In the genomic region with DNA sequence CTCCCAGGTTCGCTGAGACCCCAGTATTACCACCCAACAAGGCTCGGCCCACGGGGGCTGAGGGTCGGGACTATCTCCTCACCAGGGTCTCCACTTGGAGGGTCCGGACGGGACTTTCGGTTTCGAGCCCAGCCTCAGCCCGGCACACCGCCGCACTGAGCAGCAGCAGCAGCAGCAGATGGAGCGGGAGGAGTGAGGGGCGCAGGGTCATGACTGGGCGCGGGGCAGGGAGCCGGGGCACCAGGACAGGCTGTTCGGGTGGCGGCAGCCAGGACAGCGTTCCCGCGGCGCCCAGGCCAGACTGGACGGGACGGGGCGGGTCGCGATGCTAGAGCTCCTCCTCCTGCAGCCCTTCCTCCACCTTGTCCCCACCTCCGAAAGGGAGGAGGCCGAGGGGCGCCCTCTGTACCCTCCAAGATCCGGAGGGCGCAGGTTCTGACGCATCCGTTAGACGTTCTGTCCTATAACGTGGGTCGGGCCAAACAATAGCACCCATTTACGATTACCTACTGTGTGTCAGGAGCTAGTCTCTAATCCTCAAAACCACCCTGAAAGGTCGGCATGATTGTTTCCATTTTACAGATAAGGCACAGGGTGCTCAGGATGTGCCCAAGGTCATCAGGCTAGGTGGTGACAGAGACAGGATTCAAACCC, we compare ENCODE assay signal across 8 cellular contexts. TPM values are rescaled to one million over a fixed set of nuclear protein-coding genes. Genes with fewer than 3 reads are reported as not detected.
DNase-seq lines count a peak whose midpoint lies in the region; ATAC-seq lines count a peak whose summit lies in the region.

Gene FKBP11 (minus strand): TSS at position 275 of the 654 bp plus-strand sequence. CDS start 64 bp downstream, at position 211.

- no peaks in the 10 kb centered on the region for H3K9me3 Mint-ChIP-seq in CD4-positive, CD25-positive, alpha-beta regulatory T cell
- no peaks in the 10 kb centered on the region for H3K9me3 Mint-ChIP-seq in IgD-negative memory B cell
- no peaks in the 10 kb centered on the region for H3K9me3 Mint-ChIP-seq in activated CD8-positive, alpha-beta T cell treated with anti-CD3 and anti-CD28 coated beads, Interleukin-2, amount 10 ng/mL, durations not matched to agents 7 days and 5 days (ENCODE audit: insufficient read depth)

- peak; percentile 82 for ATAC-seq in CD4-positive, CD25-positive, alpha-beta regulatory T cell (ENCODE audit: low read depth in 2 of 2)
- ATAC-seq in GM21381 (IDR thresholded peaks at IDR 0.05; ENCODE audit: unreplicated experiment): peak; percentile 77
- peak; percentile 90 for ATAC-seq in activated CD8-positive, alpha-beta T cell treated with anti-CD3 and anti-CD28 coated beads, Interleukin-2, amount 10 ng/mL, durations not matched to agents 7 days and 5 days

- peak within 1 kb of the TSS; percentile 85 for H3K27ac ChIP-seq in CD4-positive, CD25-positive, alpha-beta regulatory T cell (ENCODE audit: insufficient read depth, low read length, poor library complexity, severe bottlenecking)

- peaks cover 21% of the 10 kb centered on the region for H3K4me1 ChIP-seq in CD4-positive, CD25-positive, alpha-beta regulatory T cell (ENCODE audit: control insufficient read depth, insufficient read depth, low read length, poor library complexity, severe bottlenecking)
- H3K4me1 ChIP-seq in endocrine pancreas (ENCODE audit: control insufficient read depth, insufficient read depth, low read length) (no peaks in the 10 kb centered on the region), mononuclear cell (ENCODE audit: insufficient read depth, low read length) (peaks cover 17% of the 10 kb centered on the region)

- peak; percentile 66 to 81 (median 74) for DNase-seq in CD4-positive, CD25-positive, alpha-beta regulatory T cell
- peak; percentile 82 for DNase-seq in activated CD8-positive, alpha-beta T cell treated with anti-CD3 and anti-CD28 coated beads, Interleukin-2, amount 10 ng/mL, durations not matched to agents 7 days and 5 days
- DNase-seq in stimulated activated CD8-positive, alpha-beta memory T cell treated with anti-CD3 and anti-CD28 coated beads, Interleukin-4, amount 100 ng/mL, for 4 hours (ENCODE audit: low read depth in 2 of 2, low spot score in 1 of 2): peak; percentile 56 to 71
- no peak for DNase-seq in cortex of kidney (lab: John Stamatoyannopoulos, UW)

- H3K9me3 ChIP-seq in CD4-positive, CD25-positive, alpha-beta regulatory T cell (ENCODE audit: control insufficient read depth in 2 of 2, low read length in 2 of 2): no peaks in the 10 kb centered on the region
- H3K9me3 ChIP-seq in endocrine pancreas (ENCODE audit: control insufficient read depth, low read length): no peaks in the 10 kb centered on the region
- no peaks in the 10 kb centered on the region for H3K9me3 ChIP-seq in mononuclear cell (ENCODE audit: low read depth, low read length)

- CTCF ChIA-PET in activated CD8-positive, alpha-beta T cell treated with anti-CD3 and anti-CD28 coated beads, Interleukin-2, amount 10 ng/mL, durations not matched to agents 7 days and 5 days (lab: Charles Lee): interaction anchor here (0.8 to 8.5 kb wide), 19 partner anchors 10 to 110 kb away, joined by 3 to 77 read pairs (median 6); partner anchors contain the start of genes ARF3, DDX23 and WNT1

- H3K36me3 Mint-ChIP-seq in CD4-positive, CD25-positive, alpha-beta regulatory T cell: peaks cover 25% of the 10 kb centered on the region
- peaks cover 3% of the 10 kb centered on the region for H3K36me3 Mint-ChIP-seq in IgD-negative memory B cell
- peaks cover 38% of the 10 kb centered on the region for H3K36me3 Mint-ChIP-seq in activated CD8-positive, alpha-beta T cell treated with anti-CD3 and anti-CD28 coated beads, Interleukin-2, amount 10 ng/mL, durations not matched to agents 7 days and 5 days (ENCODE audit: low read depth)

- H3K27me3 ChIP-seq in CD4-positive, CD25-positive, alpha-beta regulatory T cell (ENCODE audit: control insufficient read depth, insufficient read depth, low read length): no peaks in the 10 kb centered on the region
- no peaks in the 10 kb centered on the region for H3K27me3 ChIP-seq in endocrine pancreas (ENCODE audit: control insufficient read depth, insufficient read depth, low read length)
- no peaks in the 10 kb centered on the region for H3K27me3 ChIP-seq in mononuclear cell (ENCODE audit: insufficient read depth, low read length)

- H3K4me3 Mint-ChIP-seq in CD4-positive, CD25-positive, alpha-beta regulatory T cell: peak within 1 kb of the TSS; percentile 96 to 99 (median 98)
- H3K4me3 Mint-ChIP-seq in IgD-negative memory B cell: peak within 1 kb of the TSS; percentile 96 to 99 (median 98)
- peak within 1 kb of the TSS; percentile 93 for H3K4me3 Mint-ChIP-seq in activated CD8-positive, alpha-beta T cell treated with anti-CD3 and anti-CD28 coated beads, Interleukin-2, amount 10 ng/mL, durations not matched to agents 7 days and 5 days

- POLR2A ChIA-PET in activated CD8-positive, alpha-beta T cell treated with anti-CD3 and anti-CD28 coated beads, Interleukin-2, amount 10 ng/mL, durations not matched to agents 7 days and 5 days (lab: Charles Lee): interaction anchor here (0.5 to 1.6 kb wide), 12 partner anchors 9 to 93 kb away, joined by 3 to 12 read pairs (median 4); partner anchors contain the start of genes DDX23, RND1 and WNT1

- H3K4me3 ChIP-seq in CD4-positive, CD25-positive, alpha-beta regulatory T cell (ENCODE audit: low read depth, low read length): peak within 1 kb of the TSS; percentile 84
- H3K4me3 ChIP-seq in endocrine pancreas (ENCODE audit: control insufficient read depth, insufficient read depth, low read length) (no peak within 1 kb of the TSS), mononuclear cell (ENCODE audit: low read length) (peak within 1 kb of the TSS; percentile 94)

- H3K27ac Mint-ChIP-seq in CD4-positive, CD25-positive, alpha-beta regulatory T cell: peak within 1 kb of the TSS; percentile 86 to 98 (median 96)
- peak within 1 kb of the TSS; percentile 96 to 98 (median 97) for H3K27ac Mint-ChIP-seq in IgD-negative memory B cell
- H3K27ac Mint-ChIP-seq in activated CD8-positive, alpha-beta T cell treated with anti-CD3 and anti-CD28 coated beads, Interleukin-2, amount 10 ng/mL, durations not matched to agents 7 days and 5 days: peak within 1 kb of the TSS; percentile 95

- peaks cover 0 to 59% (median 33%) of the 10 kb centered on the region in 4 donors for H3K4me1 Mint-ChIP-seq in CD4-positive, CD25-positive, alpha-beta regulatory T cell
- H3K4me1 Mint-ChIP-seq in IgD-negative memory B cell: peaks cover 9 to 25% (median 14%) of the 10 kb centered on the region in 3 donors
- peaks cover 21% of the 10 kb centered on the region for H3K4me1 Mint-ChIP-seq in activated CD8-positive, alpha-beta T cell treated with anti-CD3 and anti-CD28 coated beads, Interleukin-2, amount 10 ng/mL, durations not matched to agents 7 days and 5 days (ENCODE audit: low read depth)

- H3K9ac ChIP-seq in endocrine pancreas (ENCODE audit: control insufficient read depth, insufficient read depth, low read length): peak within 1 kb of the TSS; percentile 91

- no peaks in the 10 kb centered on the region for H3K27me3 Mint-ChIP-seq in CD4-positive, CD25-positive, alpha-beta regulatory T cell
- no peaks in the 10 kb centered on the region for H3K27me3 Mint-ChIP-seq in IgD-negative memory B cell
- H3K27me3 Mint-ChIP-seq in activated CD8-positive, alpha-beta T cell treated with anti-CD3 and anti-CD28 coated beads, Interleukin-2, amount 10 ng/mL, durations not matched to agents 7 days and 5 days (ENCODE audit: low read depth): no peaks in the 10 kb centered on the region

- H3K36me3 ChIP-seq in CD4-positive, CD25-positive, alpha-beta regulatory T cell (ENCODE audit: control insufficient read depth, insufficient read depth, low read length): peaks cover 20% of the 10 kb centered on the region
- H3K36me3 ChIP-seq in endocrine pancreas (ENCODE audit: control insufficient read depth, insufficient read depth, low read length): no peaks in the 10 kb centered on the region

RNA-seq across cellular contexts. Expression of gene FKBP11, which starts in this region (rescaled TPM):
- 55.6 TPM for total RNA-seq in CD4-positive, CD25-positive, alpha-beta regulatory T cell
- polyA plus RNA-seq in CD4-positive, CD25-positive, alpha-beta regulatory T cell: 10 to 100 TPM; 56.5 to 79.7 (median 77.0) TPM
- polyA plus RNA-seq in IgD-negative memory B cell: 88.9 TPM
- 10 to 100 TPM; 48.7 to 52.6 TPM for total RNA-seq in activated CD8-positive, alpha-beta T cell treated with anti-CD3 and anti-CD28 coated beads, Interleukin-2, amount 10 ng/mL, durations not matched to agents 7 days and 5 days
- total RNA-seq in mononuclear cell: 25.0 TPM
